Comparison of ENCODE assay signal across 9 cellular contexts in genomic region chr6:33160728-33161323, GRCh38. TPM values are rescaled to one million over a fixed set of nuclear protein-coding genes. Genes with fewer than 3 reads are reported as not detected.
A peak's percentile ranks its signal among the peaks of the same experiment; 100 is the strongest.
DNase-seq lines count a peak whose midpoint lies in the region; ATAC-seq and TF ChIP-seq lines count a peak whose summit lies in the region.
"Had no signal": no experiment of that assay in that cellular context is flagged by ENCODE, and none has a peak within 500 bp of the region (broad histone marks: within the 10 kb centered on the region; RNA-seq: fewer than 3 reads in every experiment).

No MANE protein-coding gene starts in this region.

- H3K79me2 ChIP-seq in HCT116 (ENCODE audit: insufficient read depth, low read length) (no peaks in the 10 kb centered on the region), parathyroid adenoma (no peaks in the 10 kb centered on the region)

- H3K27ac ChIP-seq in HCT116 (ENCODE audit: low read depth, low read length) (peak overlapping the region; percentile 40), parathyroid adenoma (no peak overlapping the region)

- H3K4me3 ChIP-seq in HCT116 (replicated peaks in 1 of 2; ENCODE audit: low read depth in 1 of 2, low read length in 2 of 2) (peak overlapping the region; percentile 52 to 61), fibroblast of pulmonary artery (replicated peaks; ENCODE audit: low read depth, low read length) (no peak overlapping the region), parathyroid adenoma (ENCODE audit: low read depth, low read length) (no peak overlapping the region)

- CTCF ChIA-PET in HCT116 (lab: Charles Lee), result interaction anchor here (0.6 to 4.9 kb wide), 8 partner anchors 12 to 139 kb away, joined by 3 to 31 read pairs (median 6); partner anchors contain the start of gene HSD17B8

- peak overlapping the region; percentile 72; the same call in 1 of the 2 replicates for H3K9ac ChIP-seq in HCT116 (ENCODE audit: low read length)
- H3K9ac ChIP-seq in parathyroid adenoma, result no peak overlapping the region

- peak overlapping the region; percentile 95 for H3K4me2 ChIP-seq in HCT116 (ENCODE audit: low read length)
- no peak overlapping the region for H3K4me2 ChIP-seq in parathyroid adenoma (ENCODE audit: low read length)

- TF ChIP-seq CTCF in HCT116 (IDR thresholded peaks at IDR 0.05 in 2 of 3, conservative IDR thresholded peaks at IDR 0.05 in 1 of 3; ENCODE audit: borderline replicate concordance in 1 of 3, insufficient read depth in 1 of 3, low read depth in 2 of 3, low read length in 2 of 3), result no peak
- TF ChIP-seq CTCF in fibroblast of pulmonary artery (IDR thresholded peaks at IDR 0.05; ENCODE audit: low read length, missing control alignments), result no peak
- TF ChIP-seq CTCF in parathyroid adenoma (IDR thresholded peaks at IDR 0.05), result no peak

- H3K36me3 ChIP-seq in HCT116 (ENCODE audit: control insufficient read depth in 1 of 2, insufficient read depth in 2 of 2, low read length in 2 of 2), result no peaks in the 10 kb centered on the region
- no peaks in the 10 kb centered on the region for H3K36me3 ChIP-seq in parathyroid adenoma (ENCODE audit: control insufficient read depth, insufficient read depth, low read length)
- H3K36me3 ChIP-seq: gastrocnemius medialis had no signal

- BruUV-seq in HCT116 (replicated peaks; lab: Mats Ljungman, UMichigan), result no TSS peak

- peak; percentile 81 for ATAC-seq in HCT116
- ATAC-seq in HG03095 (IDR thresholded peaks at IDR 0.05; ENCODE audit: unreplicated experiment), result no peak

- RAD21 ChIA-PET in HCT116 (lab: Charles Lee; ENCODE audit: low non-redundant PET in 1 of 2, low total read pairs in 2 of 2, uncharacterized antibody in 2 of 2, unreplicated experiment in 2 of 2), result interaction anchor here (0.6 to 1.1 kb wide), 6 partner anchors 10 to 114 kb away, joined by 3 to 6 read pairs (median 4); no protein-coding TSS in a partner anchor

- H3K4me1 ChIP-seq in HCT116 (ENCODE audit: control insufficient read depth in 1 of 2, insufficient read depth in 2 of 2, low read length in 2 of 2), result peaks cover 11 to 29% of the 10 kb centered on the region in 2 experiments
- H3K4me1 ChIP-seq in parathyroid adenoma, result peaks cover 2% of the 10 kb centered on the region

- peak; percentile 68 for TF ChIP-seq POLR2A in HCT116 (IDR thresholded peaks at IDR 0.05; ENCODE audit: borderline replicate concordance, extremely low read depth, insufficient read depth, insufficient read length)

- intact Hi-C loops in HCT116 (cut with micrococcal nuclease), result loop anchor here (1.0 kb wide), 2 partner anchors 36 to 87 kb away; no protein-coding TSS in a partner anchor

- TF ChIP-seq RAD21 in HCT116 (IDR thresholded peaks at IDR 0.05; ENCODE audit: low read depth), result no peak

- H3K9me3 ChIP-seq in HCT116 (ENCODE audit: control insufficient read depth in 1 of 2, insufficient read depth in 1 of 2, low read depth in 1 of 2, low read length in 2 of 2) (no peaks in the 10 kb centered on the region), parathyroid adenoma (ENCODE audit: control insufficient read depth, low read length) (no peaks in the 10 kb centered on the region)
- H3K9me3 ChIP-seq: gastrocnemius medialis had no signal

- H2AFZ ChIP-seq in HCT116 (ENCODE audit: low read depth, low read length, poor library complexity, severe bottlenecking) (peak overlapping the region; percentile 76), parathyroid adenoma (peak overlapping the region; percentile 91)

- peak; percentile 91 for DNase-seq in AG08395 (ENCODE audit: low spot score)
- DNase-seq in HCT116 (ENCODE audit: low read depth, low spot score), result peak; percentile 52
- DNase-seq in T1000 (lab: John Stamatoyannopoulos, UW), result peak; percentile 75
- DNase-seq in fibroblast of pulmonary artery (ENCODE audit: low read depth), result peak; percentile 57
- no peak for DNase-seq in NCI-H1048 (lab: John Stamatoyannopoulos, UW)
- no peak for DNase-seq in NAMALWA (ENCODE audit: low spot score)

- no peaks in the 10 kb centered on the region for H3K27me3 ChIP-seq in HCT116 (ENCODE audit: insufficient read depth, low read length)
- H3K27me3 ChIP-seq in parathyroid adenoma (ENCODE audit: control insufficient read depth, insufficient read depth, low read length), result no peaks in the 10 kb centered on the region
- H3K27me3 ChIP-seq: gastrocnemius medialis had no signal

- H4K20me1 ChIP-seq in HCT116 (ENCODE audit: insufficient read depth), result no peaks in the 10 kb centered on the region

- POLR2A ChIA-PET in HCT116 (lab: Charles Lee), result no interaction called here

- H3K9me2 ChIP-seq in HCT116 (ENCODE audit: insufficient read depth), result no peaks in the 10 kb centered on the region

TF ChIP-seq in HCT116, 20 proteins besides CTCF, POLR2A, EP300 and RAD21:
- TF ChIP-seq SRF (IDR thresholded peaks at IDR 0.05; ENCODE audit: low read depth), result no peak
- TF ChIP-seq CEBPB (IDR thresholded peaks at IDR 0.05; ENCODE audit: low read depth), result no peak
- TF ChIP-seq ATF3 (IDR thresholded peaks at IDR 0.05), result no peak
- TF ChIP-seq EZH2 (IDR thresholded peaks at IDR 0.05), result no peak
- TF ChIP-seq POLR2AphosphoS5 (IDR thresholded peaks at IDR 0.05; ENCODE audit: low read depth, low read length), result no peak
- TF ChIP-seq JUND (IDR thresholded peaks at IDR 0.05), result no peak
- no peak for TF ChIP-seq ZBTB33 (IDR thresholded peaks at IDR 0.05; ENCODE audit: extremely low read depth, insufficient replicate concordance, low read length)
- no peak for TF ChIP-seq REST (IDR thresholded peaks at IDR 0.05; ENCODE audit: low read depth)
- TF ChIP-seq TCF7L2 (IDR thresholded peaks at IDR 0.05; ENCODE audit: borderline replicate concordance, extremely low read depth, insufficient read depth, insufficient read length), result no peak
- no peak for TF ChIP-seq EGR1 (IDR thresholded peaks at IDR 0.05; ENCODE audit: low read depth)

RNA-seq across cellular contexts. Expression of gene COL11A2, which starts 31.4 kb away (rescaled TPM):
- 7.6 TPM for total RNA-seq in HCT116 (2021; ENCODE audit: unreplicated experiment)
- 3.8 and 4.1 TPM in 2 replicates for polyA plus RNA-seq in HCT116 (2012)

RNA-seq across cellular contexts. Expression of gene RXRB, which starts 39.6 kb away (rescaled TPM):
- 49.9 TPM for total RNA-seq in HCT116 (2021; ENCODE audit: unreplicated experiment)
- 49.3 and 59.8 TPM in 2 replicates for polyA plus RNA-seq in HCT116 (2012)

RNA-seq across cellular contexts. Expression of gene SLC39A7, which starts 39.8 kb away (rescaled TPM):
- 130 TPM for total RNA-seq in HCT116 (2021; ENCODE audit: unreplicated experiment)
- polyA plus RNA-seq in HCT116 (2012), result 124 and 179 TPM in 2 replicates

RNA-seq across cellular contexts. Expression of gene HSD17B8, which starts 43.6 kb away (rescaled TPM):
- 22.0 TPM for total RNA-seq in HCT116 (2021; ENCODE audit: unreplicated experiment)
- 29.2 and 33.9 TPM in 2 replicates for polyA plus RNA-seq in HCT116 (2012)

RNA-seq across cellular contexts. Expression of gene RING1, which starts 47.5 kb away (rescaled TPM):
- total RNA-seq in HCT116 (2021; ENCODE audit: unreplicated experiment), result 45.9 TPM
- polyA plus RNA-seq in HCT116 (2012), result 57.0 and 57.1 TPM in 2 replicates

Comparison
In these comparisons a context has a peak if more than half of its experiments do, and no peak if none do; other contexts are left out.
1. DNase-seq: peak in AG08395 (single experiment), HCT116 (single experiment), T1000 (single experiment) and fibroblast of pulmonary artery (single experiment); none in NCI-H1048 (single experiment) and NAMALWA (single experiment).
2. H3K4me3 ChIP-seq: peak in HCT116 (2 of 2); none in fibroblast of pulmonary artery (single experiment) and parathyroid adenoma (single experiment).